In genomic region chr7:20558963-20559716, GRCh38 we compare ENCODE assay signal across 1 cellular context.
TF ChIP-seq lines count a peak whose summit lies in the region.

No MANE protein-coding gene starts in this region.

TF ChIP-seq in K562, 482 proteins besides CTCF, POLR2A, EP300 and RAD21 (continued from another document):
- no peak for TF ChIP-seq ZKSCAN8 (CRISPR knock-in tag; IDR thresholded peaks at IDR 0.05)
- TF ChIP-seq ZNF778 (CRISPR knock-in tag; IDR thresholded peaks at IDR 0.05), result no peak
- TF ChIP-seq EHMT2 (IDR thresholded peaks at IDR 0.05), result no peak
- no peak for TF ChIP-seq CBX5 (IDR thresholded peaks at IDR 0.05; ENCODE audit: borderline replicate concordance, low read depth)
